ENCODE assay signal across 8 cellular contexts in genomic region chr1:150282558-150282958, GRCh38. TPM values are rescaled to one million over a fixed set of nuclear protein-coding genes. Genes with fewer than 3 reads are reported as not detected.
A peak's percentile ranks its signal among the peaks of the same experiment; 100 is the strongest.
DNase-seq lines count a peak whose midpoint lies in the region; ATAC-seq and TF ChIP-seq lines count a peak whose summit lies in the region.

No MANE protein-coding gene starts in this region.

- CTCF ChIA-PET in BJ (lab: Yijun Ruan, JAX): interaction anchor here (0.6 to 12.3 kb wide), 3 partner anchors 10 to 43 kb away, joined by 3 to 208 read pairs (median 5); partner anchors contain the start of genes C1orf54 and CA14

- peaks cover 11% of the 10 kb centered on the region for H3K27me3 Mint-ChIP-seq in neural progenitor cell (ENCODE audit: insufficient read depth, low read depth)

- H4K20me1 ChIP-seq in neural progenitor cell (ENCODE audit: low read depth): no peaks in the 10 kb centered on the region

- POLR2A ChIA-PET in BJ (lab: Charles Lee): no interaction called here

- H3K27ac Mint-ChIP-seq in neural progenitor cell: peak overlapping the region; percentile 47

- H3K36me3 ChIP-seq in BJ (ENCODE audit: control insufficient read depth, insufficient read depth, low read length) (peaks cover 3% of the 10 kb centered on the region), neural progenitor cell (no peaks in the 10 kb centered on the region)

- no peak overlapping the region for H3K27ac ChIP-seq in neural progenitor cell

- H3K4me2 ChIP-seq in neural progenitor cell: peak overlapping the region; percentile 95

- no peak overlapping the region for H3K9ac ChIP-seq in neural progenitor cell

- peak overlapping the region; percentile 93 for H3K4me3 Mint-ChIP-seq in neural progenitor cell

- H3K4me1 ChIP-seq in neural progenitor cell: peaks cover 12% of the 10 kb centered on the region

- no peaks in the 10 kb centered on the region for H3K9me3 ChIP-seq in neural progenitor cell (ENCODE audit: low read depth)

- H3K27me3 ChIP-seq in BJ (ENCODE audit: control insufficient read depth, insufficient read depth, low read length): no peaks in the 10 kb centered on the region
- peaks cover 10% of the 10 kb centered on the region for H3K27me3 ChIP-seq in neural progenitor cell

- H3K4me3 ChIP-seq in BJ (ENCODE audit: low read depth, low read length): peak overlapping the region; percentile 67
- H3K4me3 ChIP-seq in epithelial cell of esophagus (ENCODE audit: low read length): peak overlapping the region; percentile 78
- peak overlapping the region; percentile 71 for H3K4me3 ChIP-seq in neural progenitor cell

- TF ChIP-seq CTCF in BJ (IDR thresholded peaks at IDR 0.05; ENCODE audit: insufficient read depth, low read depth, low read length): no peak
- TF ChIP-seq CTCF in epithelial cell of esophagus (IDR thresholded peaks at IDR 0.05; ENCODE audit: insufficient read depth, low read depth, low read length, missing control alignments): no peak
- TF ChIP-seq CTCF in neural progenitor cell (IDR thresholded peaks at IDR 0.05): no peak

- DNase-seq in BJ (ENCODE audit: low read depth) (no peak), NCI-H2081 (lab: John Stamatoyannopoulos, UW) (peak; percentile 79 to 87), epithelial cell of esophagus (ENCODE audit: low read depth) (no peak), neural progenitor cell (ENCODE audit: low spot score) (no peak), NCI-H2171 (lab: John Stamatoyannopoulos, UW) (no peak)
- no peak for DNase-seq in activated effector memory CD4-positive, alpha-beta T cell treated with Interleukin-2 at 50 U/mL for 16 hours

- peaks cover 8% of the 10 kb centered on the region for H3K79me2 ChIP-seq in neural progenitor cell (ENCODE audit: low read depth)

- peak overlapping the region; percentile 74 for H2AFZ ChIP-seq in neural progenitor cell (replicated peaks)

- H3K36me3 Mint-ChIP-seq in neural progenitor cell: peaks cover 24% of the 10 kb centered on the region

- H3F3A ChIP-seq in neural progenitor cell (ENCODE audit: low read depth): peaks cover 16% of the 10 kb centered on the region

- H3K9me3 Mint-ChIP-seq in neural progenitor cell: no peaks in the 10 kb centered on the region

- H3K4me1 Mint-ChIP-seq in neural progenitor cell: peaks cover 34% of the 10 kb centered on the region

- ATAC-seq in GM21576 (IDR thresholded peaks at IDR 0.05; ENCODE audit: unreplicated experiment): no peak
- no peak for ATAC-seq in HG03469 (IDR thresholded peaks at IDR 0.05; ENCODE audit: unreplicated experiment)

RNA-seq across cellular contexts. Expression of gene CIART, which starts 0.2 kb away (rescaled TPM):
- 17.2 and 18.7 TPM in 2 replicates for polyA plus RNA-seq in BJ (2011; rRNA removed)
- 12.9 and 27.8 TPM in 2 replicates for polyA minus RNA-seq in BJ (2011; rRNA and poly(A)+ RNA removed)
- 22.6 and 25.3 TPM in 2 replicates for total RNA-seq in neural progenitor cell (ENCODE audit: low replicate concordance)

RNA-seq across cellular contexts. Expression of gene C1orf54, which starts 10.0 kb away (rescaled TPM):
- polyA plus RNA-seq in BJ (2011; rRNA removed): 9.4 and 17.1 TPM in 2 replicates
- polyA minus RNA-seq in BJ (2011; rRNA and poly(A)+ RNA removed): 1.5 and 1.9 TPM in 2 replicates
- total RNA-seq in neural progenitor cell (ENCODE audit: low replicate concordance): 19.7 and 26.7 TPM in 2 replicates

RNA-seq across cellular contexts. Expression of gene MRPS21, which starts 11.1 kb away (rescaled TPM):
- polyA plus RNA-seq in BJ (2011; rRNA removed): 30.5 and 69.2 TPM in 2 replicates
- 8.9 and 13.8 TPM in 2 replicates for polyA minus RNA-seq in BJ (2011; rRNA and poly(A)+ RNA removed)
- total RNA-seq in neural progenitor cell (ENCODE audit: low replicate concordance): 53.1 and 75.1 TPM in 2 replicates

RNA-seq across cellular contexts. Expression of gene APH1A, which starts 13.7 kb away (rescaled TPM):
- 156 and 172 TPM in 2 replicates for polyA plus RNA-seq in BJ (2011; rRNA removed)
- 76.5 and 125 TPM in 2 replicates for polyA minus RNA-seq in BJ (2011; rRNA and poly(A)+ RNA removed)
- 63.0 and 118 TPM in 2 replicates for total RNA-seq in neural progenitor cell (ENCODE audit: low replicate concordance)

RNA-seq across cellular contexts. Expression of gene CA14, which starts 25.0 kb away (rescaled TPM):
- not detected in 2 replicates for polyA plus RNA-seq in BJ (2011; rRNA removed)
- not detected in 2 replicates for polyA minus RNA-seq in BJ (2011; rRNA and poly(A)+ RNA removed)
- total RNA-seq in neural progenitor cell (ENCODE audit: low replicate concordance): 56.4 and 64.4 TPM in 2 replicates

Comparison
In these comparisons a context has a peak if more than half of its experiments do, and no peak if none do; other contexts are left out.
1. DNase-seq: peak in NCI-H2081 (2 of 2); none in BJ (single experiment), epithelial cell of esophagus (single experiment), neural progenitor cell (single experiment), NCI-H2171 (single experiment) and activated effector memory CD4-positive, alpha-beta T cell treated with Interleukin-2 at 50 U/mL for 16 hours (single experiment).
2. Peak in every context shown above with its lines, with median percentiles within 50 percentile points of each other: H3K4me3 ChIP-seq.